ENCODE assay signal across 9 cellular contexts in genomic region chr7:105760549-105761447, GRCh38.
DNase-seq lines count a peak whose midpoint lies in the region; ATAC-seq and TF ChIP-seq lines count a peak whose summit lies in the region.
"Had no signal": no experiment of that assay in that cellular context is flagged by ENCODE, and none has a peak within 500 bp of the region (broad histone marks: within the 10 kb centered on the region; RNA-seq: fewer than 3 reads in every experiment).

No MANE protein-coding gene starts in this region.

- H3K9ac ChIP-seq in KMS-11 (no peak overlapping the region), adipocyte (ENCODE audit: low read length) (peak overlapping the region; percentile 13)

- no peaks in the 10 kb centered on the region for H3K4me1 ChIP-seq in KMS-11 (ENCODE audit: low read depth, poor library complexity, severe bottlenecking)
- peaks cover 23% of the 10 kb centered on the region for H3K4me1 ChIP-seq in adipocyte (ENCODE audit: control insufficient read depth, insufficient read depth, low read length)
- H3K4me1 ChIP-seq: left ventricle myocardium inferior had no signal

- H3K4me2 ChIP-seq in KMS-11, result no peak overlapping the region

- peak; percentile 60 for TF ChIP-seq CTCF in KMS-11 (conservative IDR thresholded peaks at IDR 0.05; ENCODE audit: low read depth, low read length)
- TF ChIP-seq CTCF in neural crest cell (conservative IDR thresholded peaks at IDR 0.05), result peak; percentile 10
- no peak for TF ChIP-seq CTCF in Calu3 (IDR thresholded peaks at IDR 0.05; ENCODE audit: unreplicated experiment)

- no peaks in the 10 kb centered on the region for H3K36me3 Mint-ChIP-seq in activated CD4-positive, alpha-beta T cell treated with anti-CD3 and anti-CD28 coated beads, Interleukin-2, amount 10 ng/mL, durations not matched to agents 24 days and 14 days (ENCODE audit: low read depth)
- no peaks in the 10 kb centered on the region for H3K36me3 Mint-ChIP-seq in neural crest cell (ENCODE audit: low read depth)
- H3K36me3 Mint-ChIP-seq in Calu3 (ENCODE audit: insufficient read depth, unreplicated experiment), result no peaks in the 10 kb centered on the region

- ATAC-seq in GM19023 (IDR thresholded peaks at IDR 0.05; ENCODE audit: unreplicated experiment) (no peak), HG03025 (IDR thresholded peaks at IDR 0.05; ENCODE audit: low FRiP score, unreplicated experiment) (no peak)

- H2AFZ ChIP-seq in KMS-11 (ENCODE audit: low read depth), result no peak overlapping the region

- H3K27me3 ChIP-seq in KMS-11 (ENCODE audit: insufficient read depth, low read depth), result no peaks in the 10 kb centered on the region
- no peaks in the 10 kb centered on the region for H3K27me3 ChIP-seq in adipocyte (replicated peaks; ENCODE audit: control insufficient read depth, insufficient read depth, low read length)

- no peak overlapping the region for H3K4me3 ChIP-seq in KMS-11 (IDR thresholded peaks at IDR 0.05; ENCODE audit: insufficient read depth, low read depth, low read length)
- H3K4me3 ChIP-seq in adipocyte (ENCODE audit: low read length), result no peak overlapping the region
- H3K4me3 ChIP-seq: left ventricle myocardium inferior had no signal

- H3K36me3 ChIP-seq in KMS-11 (ENCODE audit: insufficient read depth) (no peaks in the 10 kb centered on the region), adipocyte (ENCODE audit: control insufficient read depth, insufficient read depth, low read length, severe bottlenecking) (no peaks in the 10 kb centered on the region)
- H3K36me3 ChIP-seq: left ventricle myocardium inferior had no signal

- H3K9me3 Mint-ChIP-seq in activated CD4-positive, alpha-beta T cell treated with anti-CD3 and anti-CD28 coated beads, Interleukin-2, amount 10 ng/mL, durations not matched to agents 24 days and 14 days, result no peaks in the 10 kb centered on the region
- H3K9me3 Mint-ChIP-seq in neural crest cell (no peaks in the 10 kb centered on the region), Calu3 (ENCODE audit: low read depth, unreplicated experiment) (no peaks in the 10 kb centered on the region)

- H3K27ac Mint-ChIP-seq in activated CD4-positive, alpha-beta T cell treated with anti-CD3 and anti-CD28 coated beads, Interleukin-2, amount 10 ng/mL, durations not matched to agents 24 days and 14 days, result no peak overlapping the region
- H3K27ac Mint-ChIP-seq in neural crest cell (ENCODE audit: unreplicated experiment) (no peak overlapping the region), Calu3 (ENCODE audit: unreplicated experiment) (no peak overlapping the region)

- DNase-seq in activated CD4-positive, alpha-beta T cell treated with anti-CD3 and anti-CD28 coated beads, Interleukin-2, amount 10 ng/mL, durations not matched to agents 24 days and 14 days, result peak; percentile 69
- DNase-seq in activated CD4-positive, alpha-beta T cell treated with anti-CD3 and anti-CD28 coated beads, Interleukin-2, amount 50 U/mL, for 48 hours, result no peak
- DNase-seq in adipocyte (ENCODE audit: low read depth), result no peak
- DNase-seq in neural crest cell (ENCODE audit: low read depth, low spot score), result no peak
- DNase-seq in Calu3, result no peak
- DNase-seq: left ventricle myocardium inferior had no signal

- intact Hi-C loops in activated CD4-positive, alpha-beta T cell treated with anti-CD3 and anti-CD28 coated beads, Interleukin-2, amount 10 ng/mL, durations not matched to agents 24 days and 14 days (cut with micrococcal nuclease), result loop anchor here (1.0 to 10.0 kb wide), 4 partner anchors 22 to 394 kb away; no protein-coding TSS in a partner anchor
- intact Hi-C loops in Calu3 (cut with micrococcal nuclease; ENCODE audit: unreplicated experiment), result loop anchor here (1.0 kb wide), 3 partner anchors 117 to 282 kb away; no protein-coding TSS in a partner anchor

- BruUV-seq in Calu3 (replicated peaks; lab: Mats Ljungman, UMichigan), result no TSS peak

- CTCF ChIA-PET in Calu3 (lab: Charles Lee), result interaction anchor here (0.5 to 1.5 kb wide), 5 partner anchors 9 to 282 kb away, joined by 3 to 7 read pairs (median 3); no protein-coding TSS in a partner anchor

- H3K27ac ChIP-seq in KMS-11, result no peak overlapping the region
- H3K27ac ChIP-seq: left ventricle myocardium inferior had no signal

- H3K27me3 Mint-ChIP-seq in activated CD4-positive, alpha-beta T cell treated with anti-CD3 and anti-CD28 coated beads, Interleukin-2, amount 10 ng/mL, durations not matched to agents 24 days and 14 days, result peaks cover 22% of the 10 kb centered on the region
- H3K27me3 Mint-ChIP-seq in neural crest cell (ENCODE audit: low read depth) (no peaks in the 10 kb centered on the region), Calu3 (ENCODE audit: unreplicated experiment) (no peaks in the 10 kb centered on the region)

- H4K20me1 ChIP-seq in KMS-11 (ENCODE audit: insufficient read depth), result no peaks in the 10 kb centered on the region

- H3K79me2 ChIP-seq in KMS-11 (ENCODE audit: insufficient read depth, low read depth), result no peaks in the 10 kb centered on the region

- H3K4me3 Mint-ChIP-seq in activated CD4-positive, alpha-beta T cell treated with anti-CD3 and anti-CD28 coated beads, Interleukin-2, amount 10 ng/mL, durations not matched to agents 24 days and 14 days, result no peak overlapping the region
- no peak overlapping the region for H3K4me3 Mint-ChIP-seq in neural crest cell
- no peak overlapping the region for H3K4me3 Mint-ChIP-seq in Calu3 (ENCODE audit: low read depth, unreplicated experiment)

- H3K9me3 ChIP-seq in adipocyte (ENCODE audit: control insufficient read depth, low read length), result no peaks in the 10 kb centered on the region
- H3K9me3 ChIP-seq: left ventricle myocardium inferior had no signal

- peaks cover 25% of the 10 kb centered on the region for H3K4me1 Mint-ChIP-seq in activated CD4-positive, alpha-beta T cell treated with anti-CD3 and anti-CD28 coated beads, Interleukin-2, amount 10 ng/mL, durations not matched to agents 24 days and 14 days
- H3K4me1 Mint-ChIP-seq in neural crest cell (peaks cover 3% of the 10 kb centered on the region), Calu3 (ENCODE audit: low read depth, unreplicated experiment) (no peaks in the 10 kb centered on the region)
